15 cellular contexts compared by ENCODE assay signal in the genomic region with DNA sequence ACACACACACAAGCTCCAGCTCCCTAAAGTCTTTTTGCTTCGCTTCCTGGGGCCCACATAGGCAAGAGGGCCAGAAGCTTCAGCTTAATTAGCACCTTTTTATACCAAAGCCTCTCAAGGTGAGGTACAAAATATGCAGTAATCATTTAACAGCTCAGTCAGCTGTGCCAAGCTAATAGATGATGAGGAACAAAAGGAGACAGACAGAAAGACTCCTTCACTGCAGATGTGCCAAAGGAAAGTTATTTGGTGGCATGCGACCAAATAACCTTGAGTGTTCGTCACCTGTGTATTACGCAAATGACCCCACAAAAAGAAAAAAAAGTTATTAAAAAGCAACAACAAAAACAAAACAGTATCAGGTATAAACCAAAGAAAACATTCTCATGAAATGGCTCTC.
"Had no signal": no experiment of that assay in that cellular context is flagged by ENCODE, and none has a peak within 500 bp of the region (broad histone marks: within the 10 kb centered on the region; RNA-seq: fewer than 3 reads in every experiment).

No MANE protein-coding gene starts in this region.

- H3K36me3 Mint-ChIP-seq: immature natural killer cell, naive B cell, neural progenitor cell, type B pancreatic cell had no signal

- H3K36me3 ChIP-seq: heart left ventricle, neural progenitor cell had no signal

- H3K4me3 ChIP-seq: dorsolateral prefrontal cortex, heart left ventricle, lung, neural progenitor cell had no signal

- H3K4me1 Mint-ChIP-seq: activated naive CD8-positive, alpha-beta T cell treated with anti-CD3 and anti-CD28 coated beads, Interleukin-2, amount 50 U/mL, for 24 hours; immature natural killer cell; naive B cell; neural progenitor cell; stimulated activated naive CD8-positive, alpha-beta T cell treated with anti-CD3 and anti-CD28 coated beads, Interleukin-15, amount 100 ng/mL, for 72 hours had no signal

- H3K9me3 Mint-ChIP-seq: activated T-helper 1 cell treated with anti-CD3 and anti-CD28 coated beads, Interleukin-12 subunit alpha, Interleukin-12 subunit beta, Interleukin-2, Interleukin-4 antibody, amounts not matched to agents 30 ng/mL and 10 ng/mL and 1 ng/mL, durations not matched to agents 14 hours and 24 hours and 36 hours had no signal

- H3K27me3 ChIP-seq: neural progenitor cell had no signal

- DNase-seq: activated CD4-positive, CD25-positive, alpha-beta regulatory T cell treated with anti-CD3 and anti-CD28 coated beads, Interleukin-2, amount 50 U/mL, for 72 hours; activated naive CD4-positive, alpha-beta T cell; activated naive CD8-positive, alpha-beta T cell treated with anti-CD3 and anti-CD28 coated beads, Interleukin-2, amount 50 U/mL, for 24 hours; dorsolateral prefrontal cortex; foreskin melanocyte; heart left ventricle; immature natural killer cell; left colon; naive B cell; stimulated activated CD4-positive, alpha-beta T cell treated with anti-CD3 and anti-CD28 coated beads, Interleukin-1b, Interleukin-23, amount 100 ng/mL, for 48 hours; stimulated activated naive CD8-positive, alpha-beta T cell treated with anti-CD3 and anti-CD28 coated beads, Interleukin-15, amount 100 ng/mL, for 72 hours had no signal

- H3K27ac Mint-ChIP-seq: activated naive CD8-positive, alpha-beta T cell treated with anti-CD3 and anti-CD28 coated beads, Interleukin-2, amount 50 U/mL, for 24 hours; activated T-helper 1 cell treated with anti-CD3 and anti-CD28 coated beads, Interleukin-12 subunit alpha, Interleukin-12 subunit beta, Interleukin-2, Interleukin-4 antibody, amounts not matched to agents 30 ng/mL and 10 ng/mL and 1 ng/mL, durations not matched to agents 14 hours and 24 hours and 36 hours; immature natural killer cell; naive B cell; neural progenitor cell; stimulated activated naive CD8-positive, alpha-beta T cell treated with anti-CD3 and anti-CD28 coated beads, Interleukin-15, amount 100 ng/mL, for 72 hours; type B pancreatic cell had no signal

- H3K4me2 ChIP-seq: neural progenitor cell had no signal

- H3K4me3 Mint-ChIP-seq: activated naive CD8-positive, alpha-beta T cell treated with anti-CD3 and anti-CD28 coated beads, Interleukin-2, amount 50 U/mL, for 24 hours; activated T-helper 1 cell treated with anti-CD3 and anti-CD28 coated beads, Interleukin-12 subunit alpha, Interleukin-12 subunit beta, Interleukin-2, Interleukin-4 antibody, amounts not matched to agents 30 ng/mL and 10 ng/mL and 1 ng/mL, durations not matched to agents 14 hours and 24 hours and 36 hours; immature natural killer cell; naive B cell; neural progenitor cell; stimulated activated naive CD8-positive, alpha-beta T cell treated with anti-CD3 and anti-CD28 coated beads, Interleukin-15, amount 100 ng/mL, for 72 hours; type B pancreatic cell had no signal

- H3K9ac ChIP-seq: neural progenitor cell had no signal

- H3K27ac ChIP-seq: dorsolateral prefrontal cortex, heart left ventricle, neural progenitor cell had no signal

- H3K4me1 ChIP-seq: heart left ventricle, neural progenitor cell had no signal
